In genomic region chr9:626591-626990, GRCh38 we compare ENCODE assay signal across 10 cellular contexts.
DNase-seq lines count a peak whose midpoint lies in the region; ATAC-seq and TF ChIP-seq lines count a peak whose summit lies in the region.
"Had no signal": no experiment of that assay in that cellular context is flagged by ENCODE, and none has a peak within 500 bp of the region (broad histone marks: within the 10 kb centered on the region; RNA-seq: fewer than 3 reads in every experiment).

No MANE protein-coding gene starts in this region.

- no peaks in the 10 kb centered on the region for H3K27me3 ChIP-seq in MM.1S (replicated peaks; ENCODE audit: insufficient read depth, low read length)

- H3K9ac ChIP-seq in MM.1S (ENCODE audit: low read length) = peak overlapping the region; percentile 65; the same call in 1 of the 2 replicates

- H3K9me3 Mint-ChIP-seq in effector memory CD8-positive, alpha-beta T cell = no peaks in the 10 kb centered on the region

- H3K4me1 ChIP-seq in MM.1S (ENCODE audit: low read length) = peaks cover 60% of the 10 kb centered on the region

- no peaks in the 10 kb centered on the region for H3K9me2 ChIP-seq in MM.1S (replicated peaks; ENCODE audit: insufficient read depth, low read length)

- no peaks in the 10 kb centered on the region for H3K36me3 Mint-ChIP-seq in effector memory CD8-positive, alpha-beta T cell (ENCODE audit: insufficient read depth)
- H3K36me3 Mint-ChIP-seq: naive thymus-derived CD8-positive, alpha-beta T cell had no signal

- H3K9me3 ChIP-seq in MM.1S (replicated peaks; ENCODE audit: insufficient read depth, low read length) = no peaks in the 10 kb centered on the region

- intact Hi-C loops in left cardiac atrium (cut with DNase I) = no loop called here

- H3K36me3 ChIP-seq in MM.1S (replicated peaks; ENCODE audit: insufficient read depth, low read length) = no peaks in the 10 kb centered on the region

- no peaks in the 10 kb centered on the region for H4K20me1 ChIP-seq in MM.1S (ENCODE audit: insufficient read depth, low read length)

- ATAC-seq in GM21526 (IDR thresholded peaks at IDR 0.05; ENCODE audit: low FRiP score, unreplicated experiment) (peak; percentile 87), left cardiac atrium (peak; percentile 14 to 56), GM21737 (IDR thresholded peaks at IDR 0.05; ENCODE audit: unreplicated experiment) (no peak)
- ATAC-seq in effector memory CD8-positive, alpha-beta T cell (replicated peaks) = no peak
- ATAC-seq: naive thymus-derived CD8-positive, alpha-beta T cell had no signal

- peak overlapping the region; percentile 85 for H3K4me2 ChIP-seq in MM.1S (ENCODE audit: low read depth, low read length)

- H3K79me2 ChIP-seq in MM.1S (ENCODE audit: low read length) = peaks cover 14% of the 10 kb centered on the region; the same call in 1 of the 2 replicates

- H3K4me1 Mint-ChIP-seq in effector memory CD8-positive, alpha-beta T cell (ENCODE audit: low read depth in 2 of 2) = peaks cover 0 to 2% of the 10 kb centered on the region in 2 donors

- no peak overlapping the region for H2AFZ ChIP-seq in MM.1S (ENCODE audit: low read length)

- peak overlapping the region; percentile 31; the same call in 1 of the 2 replicates for H3K4me3 ChIP-seq in MM.1S (ENCODE audit: low read length)

- no peak overlapping the region for H3K4me3 Mint-ChIP-seq in effector memory CD8-positive, alpha-beta T cell
- H3K4me3 Mint-ChIP-seq: naive thymus-derived CD8-positive, alpha-beta T cell had no signal

- H3K27ac Mint-ChIP-seq in effector memory CD8-positive, alpha-beta T cell = no peak overlapping the region

- H3F3A ChIP-seq in MM.1S (ENCODE audit: insufficient read depth, low read length) = peaks cover 52% of the 10 kb centered on the region

- DNase-seq in AG08395 (ENCODE audit: low spot score) (peak; percentile 28), MM.1S (peak; percentile 88), left cardiac atrium (no peak), SHP77 treated with DMSO at 0.1 percent for 48 hours (lab: John Stamatoyannopoulos, UW) (no peak), dermis blood vessel endothelial cell (no peak)
- DNase-seq in effector memory CD8-positive, alpha-beta T cell = no peak
- DNase-seq: naive thymus-derived CD8-positive, alpha-beta T cell; stimulated activated CD4-positive, alpha-beta T cell treated with anti-CD3 and anti-CD28 coated beads, Interleukin-4, amount 100 ng/mL, for 24 hours had no signal

- peaks cover 33 to 42% of the 10 kb centered on the region in 2 donors for H3K27me3 Mint-ChIP-seq in effector memory CD8-positive, alpha-beta T cell

- peak overlapping the region; percentile 93 for H3K27ac ChIP-seq in MM.1S (ENCODE audit: low read length)

- no peak for TF ChIP-seq CTCF in MM.1S (IDR thresholded peaks at IDR 0.05; ENCODE audit: low read length)

Comparison
In these comparisons a context has a peak if more than half of its experiments do, and no peak if none do; other contexts are left out.
1. DNase-seq: peak in AG08395 (single experiment) and MM.1S (single experiment); none in left cardiac atrium (single experiment), SHP77 treated with DMSO at 0.1 percent for 48 hours (single experiment), dermis blood vessel endothelial cell (single experiment) and effector memory CD8-positive, alpha-beta T cell (0 of 3).
2. ATAC-seq: peak in GM21526 (single experiment) and left cardiac atrium (2 of 2); none in GM21737 (single experiment) and effector memory CD8-positive, alpha-beta T cell (single experiment).